Comparison of ENCODE assay signal across 1 cellular context in the genomic region with DNA sequence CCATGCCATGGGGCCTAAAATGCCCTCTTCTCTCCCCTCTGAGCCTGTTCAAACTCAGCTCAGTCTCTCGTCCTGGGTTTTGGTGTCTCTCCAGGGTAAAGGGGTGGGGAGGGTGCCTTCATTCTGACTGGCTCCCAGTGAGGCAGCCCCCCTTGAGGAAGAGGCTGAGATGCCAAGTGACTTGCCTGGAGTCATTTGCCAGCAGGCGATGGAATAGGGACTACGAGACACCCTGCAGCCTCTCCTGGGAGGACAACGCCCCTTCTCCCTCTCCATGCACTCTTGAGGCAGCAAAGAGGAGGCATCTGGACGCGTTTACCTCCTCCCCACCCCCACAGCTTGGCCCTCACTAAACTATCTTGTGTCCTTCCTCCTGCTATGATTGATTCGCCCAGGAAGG.
TF ChIP-seq lines count a peak whose summit lies in the region.

No MANE protein-coding gene starts in this region.

TF ChIP-seq in H1, 55 proteins besides CTCF, POLR2A, EP300 and RAD21 (continued from another document):
- TF ChIP-seq, protein P1, sequence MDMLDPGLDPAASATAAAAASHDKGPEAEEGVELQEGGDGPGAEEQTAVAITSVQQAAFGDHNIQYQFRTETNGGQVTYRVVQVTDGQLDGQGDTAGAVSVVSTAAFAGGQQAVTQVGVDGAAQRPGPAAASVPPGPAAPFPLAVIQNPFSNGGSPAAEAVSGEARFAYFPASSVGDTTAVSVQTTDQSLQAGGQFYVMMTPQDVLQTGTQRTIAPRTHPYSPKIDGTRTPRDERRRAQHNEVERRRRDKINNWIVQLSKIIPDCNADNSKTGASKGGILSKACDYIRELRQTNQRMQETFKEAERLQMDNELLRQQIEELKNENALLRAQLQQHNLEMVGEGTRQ (IDR thresholded peaks at IDR 0.05; ENCODE audit: low read length) = no peak
- no peak for TF ChIP-seq KDM4A (IDR thresholded peaks at IDR 0.05; ENCODE audit: low read depth, low read length, severe bottlenecking)
- TF ChIP-seq NRF1 (IDR thresholded peaks at IDR 0.05; ENCODE audit: low read depth, low read length) = no peak
- TF ChIP-seq CBX8 (IDR thresholded peaks at IDR 0.05; ENCODE audit: borderline replicate concordance, low read depth, low read length) = no peak
- TF ChIP-seq HDAC2 (IDR thresholded peaks at IDR 0.05; ENCODE audit: borderline replicate concordance in 1 of 2, low read depth in 2 of 2, low read length in 2 of 2) = no peak
- no peak for TF ChIP-seq TAF7 (optimal IDR thresholded peaks at IDR 0.05; ENCODE audit: borderline replicate concordance, low read depth, low read length)
- no peak for TF ChIP-seq BCL11A (IDR thresholded peaks at IDR 0.05; ENCODE audit: low read depth in 2 of 2, low read length in 2 of 2)
- TF ChIP-seq TBP (IDR thresholded peaks at IDR 0.05; ENCODE audit: low read depth, low read length) = no peak
- TF ChIP-seq RBBP5 (IDR thresholded peaks at IDR 0.05; ENCODE audit: borderline replicate concordance, low read depth, low read length) = no peak
- no peak for TF ChIP-seq PHF8 (conservative IDR thresholded peaks at IDR 0.05; ENCODE audit: low read depth, low read length)
- TF ChIP-seq SIX5 (IDR thresholded peaks at IDR 0.05; ENCODE audit: low read depth, low read length) = no peak
- no peak for TF ChIP-seq SIN3A (conservative IDR thresholded peaks at IDR 0.05 in 1 of 2, IDR thresholded peaks at IDR 0.05 in 1 of 2; ENCODE audit: low read depth in 1 of 2, low read length in 2 of 2)
- no peak for TF ChIP-seq ASH2L (IDR thresholded peaks at IDR 0.05; ENCODE audit: low read length)
- TF ChIP-seq, protein P2, sequence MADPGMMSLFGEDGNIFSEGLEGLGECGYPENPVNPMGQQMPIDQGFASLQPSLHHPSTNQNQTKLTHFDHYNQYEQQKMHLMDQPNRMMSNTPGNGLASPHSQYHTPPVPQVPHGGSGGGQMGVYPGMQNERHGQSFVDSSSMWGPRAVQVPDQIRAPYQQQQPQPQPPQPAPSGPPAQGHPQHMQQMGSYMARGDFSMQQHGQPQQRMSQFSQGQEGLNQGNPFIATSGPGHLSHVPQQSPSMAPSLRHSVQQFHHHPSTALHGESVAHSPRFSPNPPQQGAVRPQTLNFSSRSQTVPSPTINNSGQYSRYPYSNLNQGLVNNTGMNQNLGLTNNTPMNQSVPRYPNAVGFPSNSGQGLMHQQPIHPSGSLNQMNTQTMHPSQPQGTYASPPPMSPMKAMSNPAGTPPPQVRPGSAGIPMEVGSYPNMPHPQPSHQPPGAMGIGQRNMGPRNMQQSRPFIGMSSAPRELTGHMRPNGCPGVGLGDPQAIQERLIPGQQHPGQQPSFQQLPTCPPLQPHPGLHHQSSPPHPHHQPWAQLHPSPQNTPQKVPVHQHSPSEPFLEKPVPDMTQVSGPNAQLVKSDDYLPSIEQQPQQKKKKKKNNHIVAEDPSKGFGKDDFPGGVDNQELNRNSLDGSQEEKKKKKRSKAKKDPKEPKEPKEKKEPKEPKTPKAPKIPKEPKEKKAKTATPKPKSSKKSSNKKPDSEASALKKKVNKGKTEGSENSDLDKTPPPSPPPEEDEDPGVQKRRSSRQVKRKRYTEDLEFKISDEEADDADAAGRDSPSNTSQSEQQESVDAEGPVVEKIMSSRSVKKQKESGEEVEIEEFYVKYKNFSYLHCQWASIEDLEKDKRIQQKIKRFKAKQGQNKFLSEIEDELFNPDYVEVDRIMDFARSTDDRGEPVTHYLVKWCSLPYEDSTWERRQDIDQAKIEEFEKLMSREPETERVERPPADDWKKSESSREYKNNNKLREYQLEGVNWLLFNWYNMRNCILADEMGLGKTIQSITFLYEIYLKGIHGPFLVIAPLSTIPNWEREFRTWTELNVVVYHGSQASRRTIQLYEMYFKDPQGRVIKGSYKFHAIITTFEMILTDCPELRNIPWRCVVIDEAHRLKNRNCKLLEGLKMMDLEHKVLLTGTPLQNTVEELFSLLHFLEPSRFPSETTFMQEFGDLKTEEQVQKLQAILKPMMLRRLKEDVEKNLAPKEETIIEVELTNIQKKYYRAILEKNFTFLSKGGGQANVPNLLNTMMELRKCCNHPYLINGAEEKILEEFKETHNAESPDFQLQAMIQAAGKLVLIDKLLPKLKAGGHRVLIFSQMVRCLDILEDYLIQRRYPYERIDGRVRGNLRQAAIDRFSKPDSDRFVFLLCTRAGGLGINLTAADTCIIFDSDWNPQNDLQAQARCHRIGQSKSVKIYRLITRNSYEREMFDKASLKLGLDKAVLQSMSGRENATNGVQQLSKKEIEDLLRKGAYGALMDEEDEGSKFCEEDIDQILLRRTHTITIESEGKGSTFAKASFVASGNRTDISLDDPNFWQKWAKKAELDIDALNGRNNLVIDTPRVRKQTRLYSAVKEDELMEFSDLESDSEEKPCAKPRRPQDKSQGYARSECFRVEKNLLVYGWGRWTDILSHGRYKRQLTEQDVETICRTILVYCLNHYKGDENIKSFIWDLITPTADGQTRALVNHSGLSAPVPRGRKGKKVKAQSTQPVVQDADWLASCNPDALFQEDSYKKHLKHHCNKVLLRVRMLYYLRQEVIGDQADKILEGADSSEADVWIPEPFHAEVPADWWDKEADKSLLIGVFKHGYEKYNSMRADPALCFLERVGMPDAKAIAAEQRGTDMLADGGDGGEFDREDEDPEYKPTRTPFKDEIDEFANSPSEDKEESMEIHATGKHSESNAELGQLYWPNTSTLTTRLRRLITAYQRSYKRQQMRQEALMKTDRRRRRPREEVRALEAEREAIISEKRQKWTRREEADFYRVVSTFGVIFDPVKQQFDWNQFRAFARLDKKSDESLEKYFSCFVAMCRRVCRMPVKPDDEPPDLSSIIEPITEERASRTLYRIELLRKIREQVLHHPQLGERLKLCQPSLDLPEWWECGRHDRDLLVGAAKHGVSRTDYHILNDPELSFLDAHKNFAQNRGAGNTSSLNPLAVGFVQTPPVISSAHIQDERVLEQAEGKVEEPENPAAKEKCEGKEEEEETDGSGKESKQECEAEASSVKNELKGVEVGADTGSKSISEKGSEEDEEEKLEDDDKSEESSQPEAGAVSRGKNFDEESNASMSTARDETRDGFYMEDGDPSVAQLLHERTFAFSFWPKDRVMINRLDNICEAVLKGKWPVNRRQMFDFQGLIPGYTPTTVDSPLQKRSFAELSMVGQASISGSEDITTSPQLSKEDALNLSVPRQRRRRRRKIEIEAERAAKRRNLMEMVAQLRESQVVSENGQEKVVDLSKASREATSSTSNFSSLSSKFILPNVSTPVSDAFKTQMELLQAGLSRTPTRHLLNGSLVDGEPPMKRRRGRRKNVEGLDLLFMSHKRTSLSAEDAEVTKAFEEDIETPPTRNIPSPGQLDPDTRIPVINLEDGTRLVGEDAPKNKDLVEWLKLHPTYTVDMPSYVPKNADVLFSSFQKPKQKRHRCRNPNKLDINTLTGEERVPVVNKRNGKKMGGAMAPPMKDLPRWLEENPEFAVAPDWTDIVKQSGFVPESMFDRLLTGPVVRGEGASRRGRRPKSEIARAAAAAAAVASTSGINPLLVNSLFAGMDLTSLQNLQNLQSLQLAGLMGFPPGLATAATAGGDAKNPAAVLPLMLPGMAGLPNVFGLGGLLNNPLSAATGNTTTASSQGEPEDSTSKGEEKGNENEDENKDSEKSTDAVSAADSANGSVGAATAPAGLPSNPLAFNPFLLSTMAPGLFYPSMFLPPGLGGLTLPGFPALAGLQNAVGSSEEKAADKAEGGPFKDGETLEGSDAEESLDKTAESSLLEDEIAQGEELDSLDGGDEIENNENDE (IDR thresholded peaks at IDR 0.05; ENCODE audit: insufficient replicate concordance, low read length) = no peak
- no peak for TF ChIP-seq CTBP2 (IDR thresholded peaks at IDR 0.05; ENCODE audit: borderline replicate concordance, insufficient read depth, insufficient read length, low read length)
